ENCODE assay signal across 12 cellular contexts in the genomic region with DNA sequence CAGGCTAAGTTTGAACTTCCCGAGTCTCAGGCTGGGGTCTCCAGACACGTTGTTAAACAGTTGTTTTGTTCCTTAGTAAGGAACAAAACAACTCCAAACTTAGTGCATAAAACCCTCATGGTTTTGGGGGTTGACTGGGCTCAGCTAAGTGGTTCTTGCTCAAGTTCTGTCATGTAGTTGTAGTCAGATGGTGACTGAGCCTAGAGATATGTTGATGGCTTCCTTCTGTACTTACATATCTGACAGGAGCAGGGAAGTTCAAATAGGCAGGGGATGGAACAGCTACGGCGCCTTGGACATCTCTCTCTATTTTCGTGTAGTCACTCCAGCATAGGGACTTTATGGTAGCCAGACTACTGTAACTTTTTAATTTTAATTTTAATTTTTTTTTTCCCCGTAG.
"Had no signal": no experiment of that assay in that cellular context is flagged by ENCODE, and none has a peak within 500 bp of the region (broad histone marks: within the 10 kb centered on the region; RNA-seq: fewer than 3 reads in every experiment).

No MANE protein-coding gene starts in this region.

- H3K9me3 ChIP-seq: esophagus squamous epithelium, testis had no signal

- DNase-seq: activated CD4-positive, alpha-beta memory T cell treated with anti-CD3 and anti-CD28 coated beads, Interleukin-2, amount 10 ng/mL, durations not matched to agents 7 days and 5 days; activated CD4-positive, alpha-beta T cell treated with anti-CD3 and anti-CD28 coated beads for 36 hours; activated gamma-delta T cell; activated naive CD8-positive, alpha-beta T cell treated with anti-CD3 and anti-CD28 coated beads for 36 hours; activated T-cell treated with anti-CD3 and anti-CD28 coated beads, Interleukin-2, amount 50 U/mL, for 48 hours; anterior cingulate cortex; esophagus squamous epithelium; stimulated activated CD4-positive, alpha-beta T cell treated with anti-CD3 and anti-CD28 coated beads, Interleukin-4, amount 100 ng/mL, for 4 hours; stimulated activated naive CD8-positive, alpha-beta T cell treated with anti-CD3 and anti-CD28 coated beads, Interleukin-15, amount 100 ng/mL, for 72 hours; T-helper 2 cell; testis; WERI-Rb-1 had no signal

- H3K27ac ChIP-seq: esophagus squamous epithelium, testis, WERI-Rb-1 had no signal

- H3K4me3 ChIP-seq: esophagus squamous epithelium, testis had no signal

- ATAC-seq: activated CD4-positive, alpha-beta T cell treated with anti-CD3 and anti-CD28 coated beads for 36 hours; stimulated activated naive CD8-positive, alpha-beta T cell treated with anti-CD3 and anti-CD28 coated beads, Interleukin-15, amount 100 ng/mL, for 72 hours had no signal

- H3K4me1 ChIP-seq: testis had no signal

- H3K27me3 ChIP-seq: esophagus squamous epithelium, testis had no signal

- H3K36me3 ChIP-seq: esophagus squamous epithelium, WERI-Rb-1 had no signal
